ENCODE assay signal across 9 cellular contexts in genomic region chr4:148216866-148217814, GRCh38.
DNase-seq lines count a peak whose midpoint lies in the region; ATAC-seq and TF ChIP-seq lines count a peak whose summit lies in the region.
"Had no signal": no experiment of that assay in that cellular context is flagged by ENCODE, and none has a peak within 500 bp of the region (broad histone marks: within the 10 kb centered on the region; RNA-seq: fewer than 3 reads in every experiment).

No MANE protein-coding gene starts in this region.

- H3K4me1 ChIP-seq in esophagus squamous epithelium: peaks cover 0 to 27% (median 13%) of the 10 kb centered on the region in 3 donors
- H3K4me1 ChIP-seq in thymus (ENCODE audit: control insufficient read depth, insufficient read depth, low read length): peaks cover 3% of the 10 kb centered on the region

- H3K4me3 ChIP-seq in esophagus squamous epithelium: peak overlapping the region in 3 of 4 donors; percentile 18 to 51 (median 27)
- H3K4me3 ChIP-seq in thymus (ENCODE audit: low read length): peak overlapping the region; percentile 32

- TF ChIP-seq POLR2A in esophagus squamous epithelium (IDR thresholded peaks at IDR 0.05): no peak

- ATAC-seq in GM18508 (IDR thresholded peaks at IDR 0.05; ENCODE audit: insufficient read depth, unreplicated experiment) (peak; percentile 94), GM21723 (IDR thresholded peaks at IDR 0.05; ENCODE audit: unreplicated experiment) (peak; percentile 96)
- ATAC-seq: Panc1 had no signal

- intact Hi-C loops in esophagus squamous epithelium (cut with DNase I) (no loop called here), posterior vena cava (cut with DNase I) (no loop called here)

- 53 to 56% methylated on average over 5 of the region's 5 CpGs for WGBS in esophagus squamous epithelium, 2 donors
- 27% methylated on average over 5 of the region's 5 CpGs for WGBS in thymus

- H3K36me3 ChIP-seq in esophagus squamous epithelium (no peaks in the 10 kb centered on the region), thymus (ENCODE audit: control insufficient read depth, insufficient read depth) (no peaks in the 10 kb centered on the region)

- TF ChIP-seq CTCF in esophagus squamous epithelium (IDR thresholded peaks at IDR 0.05): no peak

- H3K27ac ChIP-seq in esophagus squamous epithelium (peak overlapping the region in 3 of 4 donors; percentile 13 to 42 (median 26)), thymus (ENCODE audit: low read depth) (peak overlapping the region; percentile 68)

- H3K9me3 ChIP-seq in esophagus squamous epithelium (no peaks in the 10 kb centered on the region), thymus (ENCODE audit: control insufficient read depth) (no peaks in the 10 kb centered on the region)

- DNase-seq in M059J (ENCODE audit: low read depth) (peak; percentile 53), esophagus squamous epithelium (lab: John Stamatoyannopoulos, UW) (no peak), posterior vena cava (ENCODE audit: low spot score) (no peak), EL (no peak)
- no peak for DNase-seq in stimulated activated CD4-positive, alpha-beta T cell treated with anti-CD3 and anti-CD28 coated beads, Interleukin-12 subunit alpha, Interleukin-12 subunit beta, amount 100 ng/mL, for 4 hours

- H3K27me3 ChIP-seq in esophagus squamous epithelium: no peaks in the 10 kb centered on the region
- H3K27me3 ChIP-seq in thymus (ENCODE audit: control insufficient read depth, insufficient read depth): no peaks in the 10 kb centered on the region
